30 cellular contexts compared by ENCODE assay signal in the genomic region with DNA sequence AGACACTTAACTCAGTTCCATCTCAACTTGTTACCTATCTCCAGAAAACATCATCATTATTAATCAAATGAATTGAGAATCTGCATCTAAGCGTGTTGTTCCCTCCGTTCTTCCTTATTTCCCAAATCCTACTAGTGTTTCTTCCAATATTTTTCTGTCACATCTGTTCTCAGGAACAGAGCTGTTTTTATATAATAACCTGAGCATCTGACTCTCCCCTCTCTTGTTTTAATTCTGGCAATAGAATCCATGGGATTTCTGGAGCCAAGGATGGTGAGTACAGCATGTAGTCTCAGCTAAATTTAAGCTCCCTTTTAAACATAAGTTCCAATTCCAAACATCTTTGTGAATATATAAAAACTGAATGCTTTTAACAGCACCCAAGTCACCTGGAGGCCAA.
"Had no signal": no experiment of that assay in that cellular context is flagged by ENCODE, and none has a peak within 500 bp of the region (broad histone marks: within the 10 kb centered on the region; RNA-seq: fewer than 3 reads in every experiment).

No MANE protein-coding gene starts in this region.

- H3K4me3 ChIP-seq: coronary artery, esophagus muscularis mucosa, gastrocnemius medialis had no signal

- H3K27ac Mint-ChIP-seq: activated B cell treated with CpG ODN at 0.5 μM for 24 hours; activated CD8-positive, alpha-beta T cell treated with anti-CD3 and anti-CD28 coated beads for 36 hours; activated naive CD8-positive, alpha-beta T cell; activated T-helper 17 cell treated with anti-CD3 and anti-CD28 coated beads, Interleukin-2, amount 50 U/mL, for 72 hours; dendritic cell treated with granulocyte-macrophage colony-stimulating factor and Interleukin-4, amounts not matched to agents 40 ng/mL and 50 ng/mL, for 4 days; effector memory CD8-positive, alpha-beta T cell; T-helper 17 cell; T-helper 2 cell treated with Interferon-gamma antibody and Interleukin-4, amounts not matched to agents 5 μg/mL and 100 μg/mL, for 36 hours had no signal

- DNase-seq: activated B cell treated with CpG ODN at 0.5 μM for 24 hours; activated CD4-positive, alpha-beta T cell treated with anti-CD3 and anti-CD28 coated beads for 48 hours; activated CD4-positive, alpha-beta T cell treated with anti-CD3 and anti-CD28 coated beads, Interleukin-2, amount 50 U/mL, for 1 hour; activated CD4-positive, alpha-beta T cell treated with anti-CD3 and anti-CD28 coated beads, Interleukin-2, amount 50 U/mL, for 48 hours; activated CD8-positive, alpha-beta memory T cell treated with anti-CD3 and anti-CD28 coated beads for 24 hours; activated CD8-positive, alpha-beta T cell treated with anti-CD3 and anti-CD28 coated beads for 36 hours; activated effector memory CD4-positive, alpha-beta T cell treated with Interleukin-2 at 50 U/mL for 16 hours; activated gamma-delta T cell treated with Interleukin-2 at 50 U/mL for 16 hours; activated naive CD4-positive, alpha-beta T cell treated with anti-CD3 and anti-CD28 coated beads, Interleukin-2, amount 50 U/mL, for 16 hours; activated naive CD4-positive, alpha-beta T cell treated with Interleukin-2 at 50 U/mL for 16 hours; activated T-cell treated with anti-CD3 and anti-CD28 coated beads, Interleukin-2, amount 50 U/mL, for 4 hours; amniotic stem cell; brain microvascular endothelial cell; effector CD4-positive, alpha-beta T cell; effector memory CD8-positive, alpha-beta T cell; erythroblast; foreskin keratinocyte; gastrocnemius medialis; T-helper 1 cell; T-helper 17 cell; T1000; WERI-Rb-1 had no signal

- H3K27ac ChIP-seq: brain microvascular endothelial cell, coronary artery, foreskin keratinocyte, gastrocnemius medialis, WERI-Rb-1 had no signal

- H3K27me3 Mint-ChIP-seq: activated B cell treated with CpG ODN at 0.5 μM for 24 hours; activated CD8-positive, alpha-beta T cell treated with anti-CD3 and anti-CD28 coated beads for 36 hours; activated naive CD8-positive, alpha-beta T cell; activated T-helper 17 cell treated with anti-CD3 and anti-CD28 coated beads, Interleukin-2, amount 50 U/mL, for 72 hours; central memory CD8-positive, alpha-beta T cell; dendritic cell treated with granulocyte-macrophage colony-stimulating factor and Interleukin-4, amounts not matched to agents 40 ng/mL and 50 ng/mL, for 4 days; effector memory CD8-positive, alpha-beta T cell; T-helper 17 cell had no signal

- H3K4me1 Mint-ChIP-seq: activated B cell treated with CpG ODN at 0.5 μM for 24 hours; activated T-helper 17 cell treated with anti-CD3 and anti-CD28 coated beads, Interleukin-2, amount 50 U/mL, for 72 hours; central memory CD8-positive, alpha-beta T cell; T-helper 17 cell had no signal

- H3K36me3 ChIP-seq: brain microvascular endothelial cell, esophagus muscularis mucosa, gastrocnemius medialis, WERI-Rb-1 had no signal

- H3K9me3 ChIP-seq: esophagus muscularis mucosa, gastrocnemius medialis had no signal

- ATAC-seq: activated CD4-positive, CD25-positive, alpha-beta regulatory T cell treated with anti-CD3 and anti-CD28 coated beads, Interleukin-2, amount 50 U/mL, for 24 hours; activated CD8-positive, alpha-beta T cell treated with anti-CD3 and anti-CD28 coated beads for 36 hours; activated T-cell treated with anti-CD3 and anti-CD28 coated beads, Interleukin-2, amount 50 U/mL, for 4 hours; activated T-helper 17 cell treated with anti-CD3 and anti-CD28 coated beads, Interleukin-2, amount 50 U/mL, for 72 hours; effector memory CD8-positive, alpha-beta T cell; foreskin keratinocyte; gastrocnemius medialis; T-helper 17 cell had no signal

- H3K36me3 Mint-ChIP-seq: activated naive CD8-positive, alpha-beta T cell had no signal

- H3K9me3 Mint-ChIP-seq: dendritic cell treated with granulocyte-macrophage colony-stimulating factor and Interleukin-4, amounts not matched to agents 40 ng/mL and 50 ng/mL, for 4 days had no signal

- H3K4me1 ChIP-seq: foreskin keratinocyte, gastrocnemius medialis had no signal

- H3K4me3 Mint-ChIP-seq: activated B cell treated with CpG ODN at 0.5 μM for 24 hours; activated CD8-positive, alpha-beta T cell treated with anti-CD3 and anti-CD28 coated beads for 36 hours; activated naive CD8-positive, alpha-beta T cell; activated T-cell treated with anti-CD3 and anti-CD28 coated beads, Interleukin-2, amount 50 U/mL, for 4 hours; activated T-helper 17 cell treated with anti-CD3 and anti-CD28 coated beads, Interleukin-2, amount 50 U/mL, for 72 hours; central memory CD8-positive, alpha-beta T cell; dendritic cell treated with granulocyte-macrophage colony-stimulating factor and Interleukin-4, amounts not matched to agents 40 ng/mL and 50 ng/mL, for 4 days; effector memory CD8-positive, alpha-beta T cell; T-helper 17 cell; T-helper 2 cell treated with Interferon-gamma antibody and Interleukin-4, amounts not matched to agents 5 μg/mL and 100 μg/mL, for 36 hours had no signal

- H3K27me3 ChIP-seq: brain microvascular endothelial cell, esophagus muscularis mucosa, foreskin keratinocyte, gastrocnemius medialis had no signal
